Comparison of ENCODE assay signal across 11 cellular contexts in genomic region chrX:70470850-70471289, GRCh38.
DNase-seq lines count a peak whose midpoint lies in the region; ATAC-seq and TF ChIP-seq lines count a peak whose summit lies in the region.
"Had no signal": no experiment of that assay in that cellular context is flagged by ENCODE, and none has a peak within 500 bp of the region (broad histone marks: within the 10 kb centered on the region; RNA-seq: fewer than 3 reads in every experiment).

No MANE protein-coding gene starts in this region.

- H3K9me3 Mint-ChIP-seq in memory B cell, result no peaks in the 10 kb centered on the region
- H3K9me3 Mint-ChIP-seq: activated naive CD4-positive, alpha-beta T cell treated with anti-CD3 and anti-CD28 coated beads for 36 hours; GM23338 had no signal

- peak; percentile 31 for DNase-seq in NOMO-1 treated with dmso at 0.1 percent for 144 hours (lab: John Stamatoyannopoulos, UW; ENCODE audit: unreplicated experiment)
- DNase-seq in memory B cell (ENCODE audit: low spot score in 2 of 2), result no peak
- DNase-seq in DMS153 (lab: John Stamatoyannopoulos, UW), result no peak
- DNase-seq in KG1 (lab: John Stamatoyannopoulos, UW), result no peak
- DNase-seq in NCI-H2196 (lab: John Stamatoyannopoulos, UW; ENCODE audit: unreplicated experiment), result no peak
- DNase-seq: activated naive CD4-positive, alpha-beta T cell treated with anti-CD3 and anti-CD28 coated beads for 36 hours; DMS53 had no signal

- H3K36me3 Mint-ChIP-seq in memory B cell, result peaks cover 8% of the 10 kb centered on the region

- H3K27ac Mint-ChIP-seq in memory B cell, result no peak overlapping the region
- H3K27ac Mint-ChIP-seq: activated naive CD4-positive, alpha-beta T cell treated with anti-CD3 and anti-CD28 coated beads for 36 hours; GM23338 had no signal

- peaks cover 9% of the 10 kb centered on the region for H3K4me1 Mint-ChIP-seq in memory B cell

- no peaks in the 10 kb centered on the region for H3K27me3 Mint-ChIP-seq in memory B cell

- ATAC-seq in GM18909 (IDR thresholded peaks at IDR 0.05; ENCODE audit: poor library complexity, unreplicated experiment) (peak; percentile 83), HG02763 (IDR thresholded peaks at IDR 0.05; ENCODE audit: unreplicated experiment) (peak; percentile 53), memory B cell (ENCODE audit: low read depth) (peak; percentile 64), SK-N-SH treated with all-trans-retinoic acid at 6 μM for 48 hours (no peak)
- ATAC-seq: GM23338 had no signal

- no peak overlapping the region for H3K4me3 Mint-ChIP-seq in memory B cell
- H3K4me3 Mint-ChIP-seq: activated naive CD4-positive, alpha-beta T cell treated with anti-CD3 and anti-CD28 coated beads for 36 hours; GM23338 had no signal

TF ChIP-seq in SK-N-SH treated with all-trans-retinoic acid at 6 μM for 48 hours, 23 proteins besides CTCF, POLR2A, EP300 and RAD21:
- TF ChIP-seq PPARA (CRISPR knock-in tag; IDR thresholded peaks at IDR 0.05; ENCODE audit: borderline replicate concordance), result no peak
